In genomic region chr14:100374891-100375272, GRCh38 we compare ENCODE assay signal across 8 cellular contexts. TPM values are rescaled to one million over a fixed set of nuclear protein-coding genes. Genes with fewer than 3 reads are reported as not detected.
DNase-seq lines count a peak whose midpoint lies in the region; ATAC-seq and TF ChIP-seq lines count a peak whose summit lies in the region.

No MANE protein-coding gene starts in this region.

- peaks cover 0 to 10% of the 10 kb centered on the region in 2 donors for H3K36me3 ChIP-seq in muscle layer of duodenum (ENCODE audit: control insufficient read depth in 1 of 2, insufficient read depth in 2 of 2, low read length in 2 of 2)

- no peaks in the 10 kb centered on the region for H3K27me3 Mint-ChIP-seq in IgD-negative memory B cell
- H3K27me3 Mint-ChIP-seq in central memory CD8-positive, alpha-beta T cell, result no peaks in the 10 kb centered on the region

- H3K27ac Mint-ChIP-seq in IgD-negative memory B cell, result peak overlapping the region; percentile 87 to 99 (median 96)
- H3K27ac Mint-ChIP-seq in central memory CD8-positive, alpha-beta T cell (ENCODE audit: low read depth), result peak overlapping the region; percentile 87

- POLR2A ChIA-PET in AG04449 (lab: Yijun Ruan, JAX), result interaction anchor here (0.6 to 1.2 kb wide), 6 partner anchors 9 to 90 kb away, joined by 3 to 5 read pairs (median 3); no protein-coding TSS in a partner anchor

- H3K36me3 Mint-ChIP-seq in IgD-negative memory B cell, result peaks cover 2% of the 10 kb centered on the region
- peaks cover 13% of the 10 kb centered on the region for H3K36me3 Mint-ChIP-seq in central memory CD8-positive, alpha-beta T cell (ENCODE audit: insufficient read depth)

- H3K4me3 ChIP-seq in AG04449 (ENCODE audit: low read depth, low read length), result peak overlapping the region; percentile 66
- H3K4me3 ChIP-seq in muscle layer of duodenum (ENCODE audit: low read depth in 1 of 2, low read length in 2 of 2), result peak overlapping the region; percentile 80 to 85

- H3K27me3 ChIP-seq in muscle layer of duodenum (ENCODE audit: low read depth, low read length), result no peaks in the 10 kb centered on the region

- intact Hi-C loops in sciatic nerve (cut with DNase I), result loop anchor here (5.0 kb wide), 1 partner anchor 88 kb away; no protein-coding TSS in a partner anchor

- no peaks in the 10 kb centered on the region for H3K9me3 ChIP-seq in muscle layer of duodenum (ENCODE audit: control insufficient read depth in 1 of 2, low read length in 2 of 2)

- no peak for ATAC-seq in central memory CD8-positive, alpha-beta T cell (replicated peaks; ENCODE audit: extremely low read depth, poor library complexity, severe bottlenecking)
- no peak for ATAC-seq in sciatic nerve

- H3K27ac ChIP-seq in muscle layer of duodenum (ENCODE audit: low read length), result peak overlapping the region; percentile 99

- H3K9me3 Mint-ChIP-seq in IgD-negative memory B cell, result no peaks in the 10 kb centered on the region
- H3K9me3 Mint-ChIP-seq in central memory CD8-positive, alpha-beta T cell, result no peaks in the 10 kb centered on the region

- DNase-seq in AG04449 (ENCODE audit: low read depth, low spot score), result no peak
- DNase-seq in central memory CD8-positive, alpha-beta T cell (ENCODE audit: low spot score in 2 of 2), result no peak
- no peak for DNase-seq in activated effector memory CD4-positive, alpha-beta T cell treated with Interleukin-2 at 50 U/mL for 16 hours
- no peak for DNase-seq in pons (ENCODE audit: low spot score)
- DNase-seq in NCI-H524 treated with DMSO at 0.1 percent for 48 hours (lab: John Stamatoyannopoulos, UW), result no peak
- DNase-seq in sciatic nerve (ENCODE audit: low spot score), result no peak

- CTCF ChIA-PET in AG04449 (lab: Yijun Ruan, JAX), result interaction anchor here (1.1 to 18.7 kb wide), 4 partner anchors 11 to 283 kb away, joined by 3 to 497 read pairs (median 28); no protein-coding TSS in a partner anchor

- peaks cover 24 to 30% (median 29%) of the 10 kb centered on the region in 3 donors for H3K4me1 Mint-ChIP-seq in IgD-negative memory B cell
- peaks cover 32% of the 10 kb centered on the region for H3K4me1 Mint-ChIP-seq in central memory CD8-positive, alpha-beta T cell

- H3K4me3 Mint-ChIP-seq in IgD-negative memory B cell, result peak overlapping the region; percentile 90 to 98 (median 94)
- peak overlapping the region; percentile 80 for H3K4me3 Mint-ChIP-seq in central memory CD8-positive, alpha-beta T cell

- H3K4me1 ChIP-seq in muscle layer of duodenum (ENCODE audit: control insufficient read depth in 1 of 2, insufficient read depth in 2 of 2, low read length in 2 of 2), result peaks cover 6 to 31% of the 10 kb centered on the region in 2 donors

- no peak for TF ChIP-seq CTCF in AG04449 (IDR thresholded peaks at IDR 0.05; ENCODE audit: insufficient read depth, low read length, missing control alignments)

RNA-seq across cellular contexts. Expression of gene WDR25, which starts 1.4 kb away (rescaled TPM):
- 7.7 TPM for polyA plus RNA-seq in IgD-negative memory B cell
- total RNA-seq in sciatic nerve, result 8.3 TPM

RNA-seq across cellular contexts. Expression of gene SLC25A47, which starts 51.7 kb away (rescaled TPM):
- not detected for polyA plus RNA-seq in IgD-negative memory B cell
- total RNA-seq in sciatic nerve, result not detected
